In genomic region chr1:19485362-19486187, GRCh38 we compare ENCODE assay signal across 8 cellular contexts. TPM values are rescaled to one million over a fixed set of nuclear protein-coding genes. Genes with fewer than 3 reads are reported as not detected.
A peak's percentile ranks its signal among the peaks of the same experiment; 100 is the strongest.
DNase-seq lines count a peak whose midpoint lies in the region; ATAC-seq, FAIRE-seq and TF ChIP-seq lines count a peak whose summit lies in the region.

Gene CAPZB (minus strand): TSS chr1:19485539. CDS start chr1:19485438, 101 bp downstream.

- TF ChIP-seq RAD21 in A549 (conservative IDR thresholded peaks at IDR 0.05 in 1 of 2, IDR thresholded peaks at IDR 0.05 in 1 of 2), result no peak

- peak within 1 kb of the TSS; percentile 97 for H3K4me2 ChIP-seq in A549
- H3K4me2 ChIP-seq in mammary epithelial cell (ENCODE audit: insufficient read depth, low read depth, low read length), result peak within 1 kb of the TSS; percentile 99

- POLR2A ChIA-PET in A549 (lab: Yijun Ruan, JAX), result interaction anchor here (0.6 to 1.0 kb wide), 8 partner anchors 10 to 463 kb away, joined by 3 to 7 read pairs (median 4); no protein-coding TSS in a partner anchor

- BruUV-seq in mammary epithelial cell (replicated peaks; lab: Mats Ljungman, UMichigan), result no TSS peak

- peaks cover 54% of the 10 kb centered on the region for H3K79me2 ChIP-seq in mammary epithelial cell (ENCODE audit: insufficient read depth, low read length)

- CTCF ChIA-PET in A549 (lab: Yijun Ruan, JAX), result interaction anchor here (0.6 to 3.4 kb wide), 4 partner anchors 42 to 165 kb away, joined by 3 to 16 read pairs (median 3); no protein-coding TSS in a partner anchor
- CTCF ChIA-PET in mammary epithelial cell (lab: Charles Lee; ENCODE audit: low non-redundant PET), result no interaction called here

- H3K27ac ChIP-seq in A549, result peak within 1 kb of the TSS; percentile 98 to 100
- peak within 1 kb of the TSS; percentile 84 for H3K27ac ChIP-seq in mammary epithelial cell (ENCODE audit: insufficient read depth, low read depth, low read length)
- peak within 1 kb of the TSS; percentile 99 for H3K27ac ChIP-seq in small intestine (ENCODE audit: low read depth in 1 of 2, low read length in 1 of 2)

- TF ChIP-seq EP300 in A549 (IDR thresholded peaks at IDR 0.05), result no peak

- H3K27me3 ChIP-seq in mammary epithelial cell (ENCODE audit: insufficient read depth, low read length), result no peaks in the 10 kb centered on the region
- no peaks in the 10 kb centered on the region for H3K27me3 ChIP-seq in small intestine (ENCODE audit: control insufficient read depth in 2 of 2, insufficient read depth in 2 of 2, low read length in 2 of 2)

- intact Hi-C loops in mammary epithelial cell (cut with micrococcal nuclease), result loop anchor here (1.0 to 5.0 kb wide), 6 partner anchors 35 to 167 kb away; no protein-coding TSS in a partner anchor

- TF ChIP-seq CTCF in A549 (IDR thresholded peaks at IDR 0.05) (no peak), WI38 (IDR thresholded peaks at IDR 0.05; ENCODE audit: low read depth, low read length) (no peak), mammary epithelial cell (conservative IDR thresholded peaks at IDR 0.05 in 1 of 2, IDR thresholded peaks at IDR 0.05 in 1 of 2; ENCODE audit: extremely low read depth in 1 of 2, insufficient read depth in 1 of 2, low read depth in 1 of 2, low read length in 2 of 2) (no peak)

- no peaks in the 10 kb centered on the region for H3K36me3 ChIP-seq in mammary epithelial cell (ENCODE audit: insufficient read depth, low read length)
- no peaks in the 10 kb centered on the region for H3K36me3 ChIP-seq in small intestine (ENCODE audit: control insufficient read depth in 2 of 2, insufficient read depth in 2 of 2, low read length in 2 of 2)

- in situ Hi-C loops in mammary epithelial cell (cut with MboI; ENCODE audit: low sequenced_read_pairs in 2 of 2), result loop anchor here in 1 of 2 donors (5.0 to 10.0 kb wide), 2 partner anchors 97 to 159 kb away; partner anchors contain the start of gene NBL1

- H2AFZ ChIP-seq in mammary epithelial cell (ENCODE audit: low read depth, low read length), result peak within 1 kb of the TSS; percentile 81

- peak; percentile 77 for TF ChIP-seq POLR2A in A549 (IDR thresholded peaks at IDR 0.05; ENCODE audit: low read length)
- TF ChIP-seq POLR2A in GM18526 (IDR thresholded peaks at IDR 0.05; ENCODE audit: extremely low read depth, insufficient read length), result peak; percentile 85

- 0% methylated on average over 4 of the region's 106 CpGs for WGBS in A549 (ENCODE audit: missing lambda C conversion rate)
- WGBS in mammary epithelial cell (ENCODE audit: low coverage, missing lambda C conversion rate), result 20% methylated on average over 1 of the region's 106 CpGs
- WGBS in small intestine, 3 donors, result 0 to 1% (median 1%) methylated on average over 28 to 106 of the region's 106 CpGs

- peak; percentile 81 to 83 for DNase-seq in A549 (ENCODE audit: low read depth in 1 of 2, low spot score in 1 of 2)
- DNase-seq in NCI-H2171 (lab: John Stamatoyannopoulos, UW), result peak; percentile 87
- DNase-seq in mammary epithelial cell, result peak; percentile 89
- peak; percentile 98 for DNase-seq in iPS-NIHi11 (ENCODE audit: low spot score)
- peak; percentile 92 for DNase-seq in small intestine

- H3K9me3 ChIP-seq in A549, result no peaks in the 10 kb centered on the region
- H3K9me3 ChIP-seq in mammary epithelial cell (replicated peaks; ENCODE audit: insufficient read depth, low read length), result no peaks in the 10 kb centered on the region
- no peaks in the 10 kb centered on the region for H3K9me3 ChIP-seq in small intestine (ENCODE audit: control insufficient read depth, low read depth)

- H3K4me1 ChIP-seq in A549 (peaks cover 34% of the 10 kb centered on the region), mammary epithelial cell (ENCODE audit: insufficient read depth, low read length) (peaks cover 30% of the 10 kb centered on the region), small intestine (ENCODE audit: control insufficient read depth in 2 of 2, insufficient read depth in 1 of 2, low read depth in 1 of 2, low read length in 1 of 2) (peaks cover 11 to 22% of the 10 kb centered on the region in 2 donors)

- ATAC-seq in A549 (peak; percentile 86 to 92), HG03064 (IDR thresholded peaks at IDR 0.05; ENCODE audit: low read depth, unreplicated experiment) (peak; percentile 72)

- peak within 1 kb of the TSS; percentile 91 for H3K9ac ChIP-seq in mammary epithelial cell (ENCODE audit: insufficient read depth, low read length)

- H4K20me1 ChIP-seq in mammary epithelial cell (ENCODE audit: insufficient read depth, low read length), result peaks cover 11% of the 10 kb centered on the region

- dilution Hi-C loops in mammary epithelial cell (cut with HindIII; ENCODE audit: low sequenced_read_pairs), result loop anchor here (10.0 kb wide), 2 partner anchors 51 to 151 kb away; no protein-coding TSS in a partner anchor

- FAIRE-seq in A549 (lab: Jason Lieb, UNC), result no peak
- no peak for FAIRE-seq in small intestine (lab: Jason Lieb, UNC)

- H3K4me3 ChIP-seq in A549 (peak within 1 kb of the TSS; percentile 94), WI38 (ENCODE audit: low read depth, low read length) (peak within 1 kb of the TSS; percentile 92), mammary epithelial cell (replicated peaks in 1 of 3; ENCODE audit: insufficient read depth in 1 of 3, low read depth in 2 of 3, low read length in 3 of 3) (peak within 1 kb of the TSS; percentile 85 to 99 (median 92)), small intestine (ENCODE audit: low read depth in 1 of 2, low read length in 2 of 2) (peak within 1 kb of the TSS; percentile 70 to 97)

TF ChIP-seq in A549, 52 proteins besides CTCF, POLR2A, EP300 and RAD21:
- TF ChIP-seq BCL3 (IDR thresholded peaks at IDR 0.05) (peak; percentile 69; the same call in 1 of the 3 replicates), PHF8 (IDR thresholded peaks at IDR 0.05; ENCODE audit: borderline replicate concordance, low read depth) (peak; percentile 64; the same call in 1 of the 2 replicates), EHF (CRISPR knock-in tag; IDR thresholded peaks at IDR 0.05) (no peak), MAX (IDR thresholded peaks at IDR 0.05) (peak; percentile 48; the same call in 1 of the 2 replicates), JUN (IDR thresholded peaks at IDR 0.05) (peak in 1 of 2 experiments; percentile 78; a peak in 2 of 5 replicates), KDM5A (IDR thresholded peaks at IDR 0.05) (no peak)

RNA-seq across cellular contexts. Expression of gene CAPZB, which starts in this region (rescaled TPM):
- polyA plus RNA-seq in A549 (2011; rRNA removed) (129 and 133 TPM in 2 replicates), A549 (2017; fragmentation: RNase III; extraction: RNeasy Plus Mini Kit Qiagen cat#74134 plus additional on column Dnase treatment) (281 to 306 TPM (median 296 TPM) in 3 replicates), mammary epithelial cell (337 TPM), small intestine (100 to 1,000 TPM; 262 to 292 (median 289) TPM)
- 133 and 152 TPM in 2 replicates for polyA plus RNA-seq in A549 (2012; cell fraction: cytosol; rRNA removed)
- 68.8 and 88.9 TPM in 2 replicates for polyA plus RNA-seq in A549 (2012; cell fraction: nucleus; rRNA removed)
- polyA minus RNA-seq in A549 (2011; rRNA and poly(A)+ RNA removed), result 76.6 and 87.0 TPM in 2 replicates
- 100 to 1,000 TPM; 134 to 309 TPM for total RNA-seq in mammary epithelial cell
- polyA minus RNA-seq in mammary epithelial cell, result 222 TPM

Comparison
In these comparisons a context has a peak if more than half of its experiments do, and no peak if none do; other contexts are left out.
1. Peak in every context shown above with its lines: DNase-seq, ATAC-seq, H3K4me3 ChIP-seq and H3K27ac ChIP-seq.